ENCODE assay signal across 16 cellular contexts in the genomic region with DNA sequence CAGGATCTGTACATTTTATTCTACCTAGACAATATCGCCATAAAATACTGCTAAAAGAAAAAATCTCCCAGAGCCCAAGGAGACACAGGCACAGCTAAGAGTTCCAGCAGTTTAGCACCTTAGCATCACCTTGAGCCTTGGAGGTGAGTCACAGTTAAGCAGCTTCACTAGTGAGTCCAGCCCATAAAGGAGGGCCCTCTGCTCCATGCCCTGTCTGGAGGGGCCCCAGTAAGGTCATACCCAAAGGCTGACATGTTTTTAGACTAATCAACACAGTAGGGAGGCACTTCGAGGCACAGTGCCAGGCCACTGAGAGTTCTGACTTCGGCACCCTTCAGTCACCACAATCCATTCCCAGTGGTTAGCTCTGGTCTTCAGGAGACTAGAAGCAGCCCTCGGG. TPM values are rescaled to one million over a fixed set of nuclear protein-coding genes. Genes with fewer than 3 reads are reported as not detected.
"Had no signal": no experiment of that assay in that cellular context is flagged by ENCODE, and none has a peak within 500 bp of the region (broad histone marks: within the 10 kb centered on the region; RNA-seq: fewer than 3 reads in every experiment).

No MANE protein-coding gene starts in this region.

RNA-seq across cellular contexts. Expression of a gene that starts 2.6 kb away (rescaled TPM):
- total RNA-seq: activated B cell treated with CpG ODN at 0.5 μM for 24 hours; activated CD4-positive, alpha-beta memory T cell treated with anti-CD3 and anti-CD28 coated beads for 36 hours; activated CD4-positive, alpha-beta T cell treated with anti-CD3 and anti-CD28 coated beads, Interleukin-2, amount 10 ng/mL, durations not matched to agents 24 days and 14 days; activated CD8-positive, alpha-beta memory T cell treated with anti-CD3 and anti-CD28 coated beads for 36 hours; activated CD8-positive, alpha-beta T cell treated with anti-CD3 and anti-CD28 coated beads for 36 hours; activated naive CD4-positive, alpha-beta T cell treated with anti-CD3 and anti-CD28 coated beads for 36 hours; activated naive CD4-positive, alpha-beta T cell treated with anti-CD3 and anti-CD28 coated beads, Interleukin-2, amount 50 U/mL, for 72 hours; activated naive CD8-positive, alpha-beta T cell treated with anti-CD3 and anti-CD28 coated beads for 36 hours; activated T-cell treated with anti-CD3 and anti-CD28 coated beads, Interleukin-2, amount 50 U/mL, for 4 hours; activated T-cell treated with anti-CD3 and anti-CD28 coated beads, Interleukin-2, amount 50 U/mL, for 72 hours; activated T-helper 1 cell treated with anti-CD3 and anti-CD28 coated beads, Interleukin-12 subunit alpha, Interleukin-12 subunit beta, Interleukin-2, Interleukin-4 antibody, amounts not matched to agents 30 ng/mL and 10 ng/mL and 1 ng/mL, durations not matched to agents 14 hours and 24 hours and 36 hours; activated T-helper 17 cell treated with anti-CD3 and anti-CD28 coated beads, Interleukin-2, amount 50 U/mL, for 72 hours; adrenal gland; astrocyte; body of pancreas; cardiac septum had no signal
